ENCODE assay signal across 2 cellular contexts in genomic region chr7:54541941-54542618, GRCh38.
TF ChIP-seq lines count a peak whose summit lies in the region.

VSTM2A (plus strand) TSS chr7:54542375; CDS start chr7:54542731, 356 bp downstream.

TF ChIP-seq in H1, 55 proteins besides CTCF, POLR2A, EP300 and RAD21 (continued from another document and continues in another):
- no peak for TF ChIP-seq SP4 (IDR thresholded peaks at IDR 0.05; ENCODE audit: low read length)
- TF ChIP-seq SIX5 (IDR thresholded peaks at IDR 0.05; ENCODE audit: low read depth, low read length), result no peak
- no peak for TF ChIP-seq SP2 (IDR thresholded peaks at IDR 0.05; ENCODE audit: low read length)
- TF ChIP-seq MAFK (IDR thresholded peaks at IDR 0.05; ENCODE audit: low read depth, low read length), result no peak
- peak; percentile 85 for TF ChIP-seq ASH2L (IDR thresholded peaks at IDR 0.05; ENCODE audit: low read length)
- TF ChIP-seq BRCA1 (IDR thresholded peaks at IDR 0.05; ENCODE audit: low read depth, low read length), result no peak
- TF ChIP-seq RNF2 (IDR thresholded peaks at IDR 0.05; ENCODE audit: borderline replicate concordance, low read depth, low read length, missing control alignments, poor library complexity, severe bottlenecking), result no peak
- no peak; the same call in none of the 2 replicates for TF ChIP-seq EGR1 (IDR thresholded peaks at IDR 0.05; ENCODE audit: borderline replicate concordance, low read depth, low read length)
- TF ChIP-seq CREB1 (IDR thresholded peaks at IDR 0.05), result 0 out of 2 replicates have a peak, but pooled peaks have one; percentile 7
- TF ChIP-seq BCL11A (IDR thresholded peaks at IDR 0.05; ENCODE audit: low read depth in 2 of 2, low read length in 2 of 2), result no peak
- peak in 1 of 2 experiments; percentile 64; a peak in 2 of 4 replicates for TF ChIP-seq SIN3A (conservative IDR thresholded peaks at IDR 0.05 in 1 of 2, IDR thresholded peaks at IDR 0.05 in 1 of 2; ENCODE audit: low read depth in 1 of 2, low read length in 2 of 2)
- no peak for TF ChIP-seq NRF1 (IDR thresholded peaks at IDR 0.05; ENCODE audit: low read depth, low read length)
- TF ChIP-seq BACH1 (IDR thresholded peaks at IDR 0.05; ENCODE audit: low read length), result no peak
- TF ChIP-seq GTF2F1 (IDR thresholded peaks at IDR 0.05; ENCODE audit: borderline replicate concordance, low read depth, low read length), result no peak
- TF ChIP-seq SRF (IDR thresholded peaks at IDR 0.05; ENCODE audit: low read depth, low read length), result no peak
- TF ChIP-seq PHF8 (conservative IDR thresholded peaks at IDR 0.05; ENCODE audit: low read depth, low read length), result no peak
- TF ChIP-seq ZNF274 (IDR thresholded peaks at IDR 0.05; ENCODE audit: borderline replicate concordance, extremely low read depth, low read length), result no peak
- TF ChIP-seq HDAC2 (IDR thresholded peaks at IDR 0.05; ENCODE audit: borderline replicate concordance in 1 of 2, low read depth in 2 of 2, low read length in 2 of 2), result peak; percentile 86 to 88; a peak in 3 of 4 replicates
- no peak for TF ChIP-seq TEAD4 (IDR thresholded peaks at IDR 0.05; ENCODE audit: low read depth, low read length)
- TF ChIP-seq JUND (IDR thresholded peaks at IDR 0.05; ENCODE audit: low read length), result no peak
- TF ChIP-seq YY1 (IDR thresholded peaks at IDR 0.05; ENCODE audit: low read depth, low read length), result peak; percentile 78; the same call in 1 of the 2 replicates
- TF ChIP-seq RBBP5 (IDR thresholded peaks at IDR 0.05; ENCODE audit: borderline replicate concordance, low read depth, low read length), result peak; percentile 81; the same call in 1 of the 2 replicates
- TF ChIP-seq FOSL1 (IDR thresholded peaks at IDR 0.05; ENCODE audit: insufficient read depth, low read depth, low read length), result 0 out of 2 replicates have a peak, but pooled peaks have one; percentile 33
- TF ChIP-seq SIRT6 (IDR thresholded peaks at IDR 0.05; ENCODE audit: low read length), result no peak
- no peak for TF ChIP-seq TBP (IDR thresholded peaks at IDR 0.05; ENCODE audit: low read depth, low read length)
- TF ChIP-seq KDM5A (IDR thresholded peaks at IDR 0.05; ENCODE audit: low read length), result no peak
- TF ChIP-seq KDM1A (IDR thresholded peaks at IDR 0.05; ENCODE audit: borderline replicate concordance, low read length), result no peak
- no peak for TF ChIP-seq CBX8 (IDR thresholded peaks at IDR 0.05; ENCODE audit: borderline replicate concordance, low read depth, low read length)
- no peak for TF ChIP-seq POLR2AphosphoS5 (IDR thresholded peaks at IDR 0.05; ENCODE audit: low read depth, low read length)
- no peak for TF ChIP-seq ATF2 (IDR thresholded peaks at IDR 0.05; ENCODE audit: low read length)
- no peak for TF ChIP-seq POU5F1 (IDR thresholded peaks at IDR 0.05; ENCODE audit: low read depth, low read length)
- TF ChIP-seq SUZ12 (IDR thresholded peaks at IDR 0.05; ENCODE audit: low read length), result no peak; the same call in 1 of the 2 replicates
- TF ChIP-seq CHD2 (IDR thresholded peaks at IDR 0.05; ENCODE audit: low read length), result no peak
- TF ChIP-seq EZH2 (IDR thresholded peaks at IDR 0.05; ENCODE audit: low read depth, low read length, severe bottlenecking), result no peak
- TF ChIP-seq USF2 (IDR thresholded peaks at IDR 0.05; ENCODE audit: low read length), result no peak
- no peak for TF ChIP-seq ATF3 (IDR thresholded peaks at IDR 0.05; ENCODE audit: insufficient read depth, low read depth, low read length)

TF ChIP-seq in neural cell, 6 proteins besides CTCF, POLR2A, EP300 and RAD21 (continued from another document):
- TF ChIP-seq REST (IDR thresholded peaks at IDR 0.05; ENCODE audit: borderline replicate concordance) (peak; percentile 95), POLR2AphosphoS5 (IDR thresholded peaks at IDR 0.05) (peak; percentile 52), MXI1 (conservative IDR thresholded peaks at IDR 0.05; ENCODE audit: poor library complexity, severe bottlenecking) (peak; percentile 45), EZH2 (IDR thresholded peaks at IDR 0.05; ENCODE audit: borderline replicate concordance, insufficient read depth, low read length, poor library complexity, severe bottlenecking) (no peak)
